ENCODE assay signal across 18 cellular contexts in genomic region chr5:175118700-175119309, GRCh38.
DNase-seq lines count a peak whose midpoint lies in the region; ATAC-seq and TF ChIP-seq lines count a peak whose summit lies in the region.
"Had no signal": no experiment of that assay in that cellular context is flagged by ENCODE, and none has a peak within 500 bp of the region (broad histone marks: within the 10 kb centered on the region; RNA-seq: fewer than 3 reads in every experiment).

No MANE protein-coding gene starts in this region.

- no peak overlapping the region for H3K4me2 ChIP-seq in H9 (ENCODE audit: insufficient read depth, insufficient read length, low read length)
- H3K4me2 ChIP-seq: BLaER1 had no signal

- no peak overlapping the region for H2BK5ac ChIP-seq in H9 (ENCODE audit: insufficient read length, low read length)

- no peak overlapping the region for H3T11ph ChIP-seq in H9 (ENCODE audit: low read length)

- TF ChIP-seq EP300 in esophagus muscularis mucosa (IDR thresholded peaks at IDR 0.05), result no peak

- no peak overlapping the region for H3K18ac ChIP-seq in H9 (ENCODE audit: insufficient read length, low read depth, low read length)

- WGBS in H9 (ENCODE audit: extremely low coverage, insufficient read length, low lambda C conversion rate), result no CpG with 5 or more reads among the region's 3 CpGs
- WGBS in esophagus muscularis mucosa, result 68% methylated on average over 3 of the region's 3 CpGs

- DNase-seq in H9 (no peak), WTC11 (ENCODE audit: low spot score) (no peak), esophagus muscularis mucosa (ENCODE audit: extremely low spot score) (peak; percentile 82), iPS-NIHi11 (ENCODE audit: low spot score) (peak; percentile 26), NCI-H446 treated with DMSO at 0.1 percent for 48 hours (lab: John Stamatoyannopoulos, UW) (no peak), NCI-H2081 (lab: John Stamatoyannopoulos, UW) (no peak), coronary artery (ENCODE audit: low spot score) (no peak), KG1 (lab: John Stamatoyannopoulos, UW) (no peak)
- DNase-seq: Caco-2; CD4-positive, CD25-positive, alpha-beta regulatory T cell; CD8-positive, alpha-beta T cell; DMS153; DND-41; GM23248; HCEC 1CT had no signal

- no peak overlapping the region for H2BK12ac ChIP-seq in H9 (ENCODE audit: insufficient read length, low read depth, low read length)

- H3K14ac ChIP-seq in H9 (ENCODE audit: insufficient read depth, low read length), result no peak overlapping the region

- no peak overlapping the region for H3K9ac ChIP-seq in H9 (ENCODE audit: extremely low read depth, insufficient read length, low read length)
- H3K9ac ChIP-seq: BLaER1, GM23248 had no signal

- H3K23me2 ChIP-seq in H9 (ENCODE audit: insufficient read length, low read depth, low read length, poor library complexity, severe bottlenecking), result no peaks in the 10 kb centered on the region

- H3K9me3 ChIP-seq in H9 (ENCODE audit: control insufficient read depth, low read depth, low read length) (no peaks in the 10 kb centered on the region), esophagus muscularis mucosa (no peaks in the 10 kb centered on the region)
- H3K9me3 ChIP-seq: Caco-2 had no signal

- POLR2A ChIA-PET in WTC11 (lab: Charles Lee), result interaction anchor here (0.7 kb wide), 1 partner anchor 230 kb away, joined by 3 read pairs; no protein-coding TSS in a partner anchor

- peak; percentile 68 for ATAC-seq in WTC11
- ATAC-seq: CD8-positive, alpha-beta T cell had no signal

- H3K9me3 Mint-ChIP-seq in H9 (peaks cover 7 to 13% of the 10 kb centered on the region in 2 experiments), WTC11 (peaks cover 27% of the 10 kb centered on the region)
- H3K9me3 Mint-ChIP-seq: CD8-positive, alpha-beta T cell had no signal

- TF ChIP-seq CTCF in H9 (conservative IDR thresholded peaks at IDR 0.05) (no peak), WTC11 (IDR thresholded peaks at IDR 0.05) (no peak), esophagus muscularis mucosa (IDR thresholded peaks at IDR 0.05) (no peak), coronary artery (IDR thresholded peaks at IDR 0.05) (no peak)

- H3K79me1 ChIP-seq in H9 (ENCODE audit: insufficient read depth, low read depth, low read length, poor library complexity, severe bottlenecking), result no peaks in the 10 kb centered on the region

- H3K4me3 Mint-ChIP-seq in H9 (no peak overlapping the region), WTC11 (no peak overlapping the region)
- H3K4me3 Mint-ChIP-seq: B cell; CD4-positive, CD25-positive, alpha-beta regulatory T cell; CD8-positive, alpha-beta T cell had no signal

- no peak overlapping the region for H2AFZ ChIP-seq in H9 (ENCODE audit: low read length)
- H2AFZ ChIP-seq: GM23248 had no signal

- H3K79me2 ChIP-seq in H9 (ENCODE audit: insufficient read depth, low read length), result no peaks in the 10 kb centered on the region

- no peak overlapping the region for H4K91ac ChIP-seq in H9 (ENCODE audit: insufficient read length, low read depth, low read length)

- no peak for TF ChIP-seq POLR2A in esophagus muscularis mucosa (IDR thresholded peaks at IDR 0.05; ENCODE audit: low read depth)

- intact Hi-C loops in esophagus muscularis mucosa (cut with DNase I), result no loop called here

- H3K36me3 ChIP-seq in esophagus muscularis mucosa, result no peaks in the 10 kb centered on the region
- H3K36me3 ChIP-seq: BLaER1 had no signal

- H3K27ac ChIP-seq in H9 (ENCODE audit: insufficient read length, low read depth, low read length) (no peak overlapping the region), esophagus muscularis mucosa (replicated peaks in 1 of 4) (no peak overlapping the region), coronary artery (no peak overlapping the region)
- H3K27ac ChIP-seq: BLaER1, C4-2B, GM23248 had no signal

- H3K4me1 Mint-ChIP-seq in H9 (peaks cover 30 to 35% of the 10 kb centered on the region in 2 experiments), WTC11 (peaks cover 31% of the 10 kb centered on the region)
- H3K4me1 Mint-ChIP-seq: B cell; CD4-positive, CD25-positive, alpha-beta regulatory T cell had no signal

- no peak overlapping the region for H4K5ac ChIP-seq in H9 (ENCODE audit: insufficient read length, low read depth, low read length)

- no peaks in the 10 kb centered on the region; the same call in 1 of the 2 replicates for H3K27me3 ChIP-seq in H9 (ENCODE audit: insufficient read depth, low read length)
- peaks cover 0 to 6% (median 0%) of the 10 kb centered on the region in 4 donors for H3K27me3 ChIP-seq in esophagus muscularis mucosa
- H3K27me3 ChIP-seq: BLaER1 had no signal

- H2AK5ac ChIP-seq in H9 (ENCODE audit: insufficient read length, low read length), result no peak overlapping the region

- H3K56ac ChIP-seq in H9 (ENCODE audit: insufficient read length, low read depth, low read length), result no peak overlapping the region

- H3K4me3 ChIP-seq in esophagus muscularis mucosa (no peak overlapping the region), coronary artery (no peak overlapping the region)
- H3K4me3 ChIP-seq: BLaER1, GM23248 had no signal

- H3K4ac ChIP-seq in H9 (ENCODE audit: low read depth, low read length), result no peak overlapping the region

- no peak overlapping the region for H3K23ac ChIP-seq in H9 (ENCODE audit: insufficient read length, low read depth, low read length)

- peaks cover 14% of the 10 kb centered on the region for H3K27me3 Mint-ChIP-seq in H9 (ENCODE audit: low read depth)
- peaks cover 13% of the 10 kb centered on the region for H3K27me3 Mint-ChIP-seq in WTC11 (ENCODE audit: low read depth)
- H3K27me3 Mint-ChIP-seq: CD4-positive, CD25-positive, alpha-beta regulatory T cell had no signal

- peak overlapping the region in 2 of 3 experiments; percentile 29 to 69; a peak in 3 of 7 replicates for H3K27ac Mint-ChIP-seq in H9
- H3K27ac Mint-ChIP-seq in WTC11, result 0 out of 2 replicates have a peak overlapping the region, but pooled peaks have one; percentile 19
- H3K27ac Mint-ChIP-seq: B cell; CD4-positive, CD25-positive, alpha-beta regulatory T cell; CD8-positive, alpha-beta T cell had no signal

- peaks cover 3% of the 10 kb centered on the region; the same call in 1 of the 2 replicates for H3K4me1 ChIP-seq in H9 (ENCODE audit: insufficient read depth, low read length)
- no peaks in the 10 kb centered on the region for H3K4me1 ChIP-seq in esophagus muscularis mucosa
- H3K4me1 ChIP-seq: BLaER1, Caco-2 had no signal

- H2BK15ac ChIP-seq in H9 (ENCODE audit: low read depth, low read length), result no peak overlapping the region

- H2BK120ac ChIP-seq in H9 (ENCODE audit: low read depth, low read length, poor library complexity, severe bottlenecking), result no peak overlapping the region

- peaks cover 0 to 12% (median 11%) of the 10 kb centered on the region in 3 experiments; a peak in 5 of 7 replicates for H3K36me3 Mint-ChIP-seq in H9 (ENCODE audit: insufficient read depth in 1 of 3, low read depth in 3 of 3)
- H3K36me3 Mint-ChIP-seq in WTC11, result peaks cover 6% of the 10 kb centered on the region
- H3K36me3 Mint-ChIP-seq: CD4-positive, CD25-positive, alpha-beta regulatory T cell; CD8-positive, alpha-beta T cell had no signal

- CTCF ChIA-PET in WTC11 (lab: Charles Lee), result interaction anchor here (1.0 to 1.5 kb wide), 2 partner anchors 232 to 325 kb away, joined by 3 to 7 read pairs; partner anchors contain the start of gene DRD1

- no peaks in the 10 kb centered on the region for H4K20me1 ChIP-seq in H9 (ENCODE audit: control insufficient read depth, insufficient read depth, insufficient read length)
- H4K20me1 ChIP-seq: BLaER1 had no signal

- no peak overlapping the region for H4K8ac ChIP-seq in H9 (replicated peaks; ENCODE audit: insufficient read length, low read depth, low read length)

- H2BK20ac ChIP-seq in H9 (ENCODE audit: low read depth, low read length, poor library complexity, severe bottlenecking), result no peak overlapping the region

TF ChIP-seq in WTC11, 78 proteins besides CTCF, POLR2A, EP300 and RAD21:
- TF ChIP-seq ZNF423 (CRISPR knock-in tag; IDR thresholded peaks at IDR 0.05) (peak; percentile 87), KAT7 (CRISPR knock-in tag; IDR thresholded peaks at IDR 0.05; ENCODE audit: borderline replicate concordance) (no peak)
TF ChIP-seq in WTC11: peak in this region for 1.

Comparison
In these comparisons a context has a peak if more than half of its experiments do, and no peak if none do; other contexts are left out.
1. DNase-seq: peak in esophagus muscularis mucosa (single experiment) and iPS-NIHi11 (single experiment); none in H9 (single experiment), WTC11 (single experiment), NCI-H446 treated with DMSO at 0.1 percent for 48 hours (single experiment), NCI-H2081 (0 of 2), coronary artery (single experiment) and KG1 (single experiment).